In genomic region chr1:43834280-43835140, GRCh38 we compare ENCODE assay signal across 8 cellular contexts.
DNase-seq lines count a peak whose midpoint lies in the region; ATAC-seq, FAIRE-seq and TF ChIP-seq lines count a peak whose summit lies in the region.

No MANE protein-coding gene starts in this region.

- H3K9me1 ChIP-seq in endothelial cell of umbilical vein (replicated peaks; ENCODE audit: control insufficient read depth, extremely low read depth, insufficient read depth, low read length) = no peaks in the 10 kb centered on the region

- H3K79me2 ChIP-seq in endothelial cell of umbilical vein (ENCODE audit: control insufficient read depth, insufficient read depth, low read length) = no peaks in the 10 kb centered on the region

- no peak overlapping the region for H2AFZ ChIP-seq in endothelial cell of umbilical vein (ENCODE audit: low read depth, low read length)

- TF ChIP-seq POLR2A in endothelial cell of umbilical vein (IDR thresholded peaks at IDR 0.05; ENCODE audit: low read depth, low read length) = no peak
- TF ChIP-seq POLR2A in sigmoid colon (IDR thresholded peaks at IDR 0.05) = no peak

- H3K27me3 ChIP-seq in endothelial cell of umbilical vein (ENCODE audit: control insufficient read depth in 2 of 2, insufficient read depth in 2 of 2, low read length in 2 of 2) = no peaks in the 10 kb centered on the region
- no peaks in the 10 kb centered on the region for H3K27me3 ChIP-seq in sigmoid colon

- no peak for TF ChIP-seq CTCF in endothelial cell of umbilical vein (IDR thresholded peaks at IDR 0.05; ENCODE audit: extremely low read depth in 1 of 2, insufficient read depth in 1 of 2, low read depth in 1 of 2, low read length in 2 of 2)
- no peak for TF ChIP-seq CTCF in sigmoid colon (IDR thresholded peaks at IDR 0.05)
- TF ChIP-seq CTCF in GM10248 (IDR thresholded peaks at IDR 0.05; ENCODE audit: control extremely low read depth, extremely low read depth, low read depth, missing control alignments) = no peak

- no peak for ATAC-seq in HG03196 (IDR thresholded peaks at IDR 0.05; ENCODE audit: unreplicated experiment)

- H3K4me1 ChIP-seq in endothelial cell of umbilical vein (ENCODE audit: control insufficient read depth, extremely low read depth, insufficient read depth, low read length) (peaks cover 11% of the 10 kb centered on the region), sigmoid colon (peaks cover 0 to 32% (median 25%) of the 10 kb centered on the region in 4 donors)

- dilution Hi-C loops in endothelial cell of umbilical vein (cut with MboI; ENCODE audit: extremely low pct_ligation_motif_present, low sequenced_read_pairs) = no loop called here

- no TSS peak for BruUV-seq in endothelial cell of umbilical vein (replicated peaks; lab: Mats Ljungman, UMichigan)

- H3K36me3 ChIP-seq in endothelial cell of umbilical vein (ENCODE audit: control insufficient read depth in 2 of 2, extremely low read depth in 1 of 2, insufficient read depth in 2 of 2, low read length in 2 of 2) (peaks cover 2 to 5% of the 10 kb centered on the region in 2 experiments), sigmoid colon (peaks cover 0 to 8% (median 0%) of the 10 kb centered on the region in 4 donors)

- no peaks in the 10 kb centered on the region for H4K20me1 ChIP-seq in endothelial cell of umbilical vein (replicated peaks; ENCODE audit: control insufficient read depth, extremely low read depth, insufficient read depth, low read length)

- CTCF ChIA-PET in endothelial cell of umbilical vein (lab: Charles Lee) (no interaction called here), GM10248 (lab: Yijun Ruan, JAX) (no interaction called here)

- H3K27ac ChIP-seq in endothelial cell of umbilical vein (ENCODE audit: insufficient read depth, low read depth, low read length) = no peak overlapping the region
- H3K27ac ChIP-seq in sigmoid colon = peak overlapping the region; percentile 41 to 62 (median 52)

- H3K4me2 ChIP-seq in endothelial cell of umbilical vein (ENCODE audit: insufficient read depth, low read length) = no peak overlapping the region

- no peak for TF ChIP-seq EP300 in sigmoid colon (IDR thresholded peaks at IDR 0.05)

- no peak for DNase-seq in GM19239 (ENCODE audit: insufficient read length, low spot score)
- peak; percentile 77 for DNase-seq in RPMI8226
- peak; percentile 13 for DNase-seq in endothelial cell of umbilical vein (ENCODE audit: low read depth, low spot score)
- DNase-seq in sigmoid colon = no peak
- no peak for DNase-seq in NCI-H510A treated with DMSO at 0.1 percent for 48 hours (lab: John Stamatoyannopoulos, UW)
- DNase-seq in GM10248 (ENCODE audit: extremely low spot score) = no peak
- DNase-seq in NK-92 (lab: John Stamatoyannopoulos, UW; ENCODE audit: unreplicated experiment) = no peak

- 62 to 85% methylated on average over 15 of the region's 15 CpGs for WGBS in sigmoid colon, 2 donors

- POLR2A ChIA-PET in endothelial cell of umbilical vein (lab: Charles Lee) = no interaction called here
- POLR2A ChIA-PET in GM10248 (lab: Yijun Ruan, JAX) = no interaction called here

- H3K9me3 ChIP-seq in endothelial cell of umbilical vein (replicated peaks; ENCODE audit: control insufficient read depth, insufficient read depth, low read length) (no peaks in the 10 kb centered on the region), sigmoid colon (no peaks in the 10 kb centered on the region)

- FAIRE-seq in GM19239 (lab: Jason Lieb, UNC) (peak; percentile 74), endothelial cell of umbilical vein (lab: Jason Lieb, UNC) (no peak)

- no peak overlapping the region for H3K9ac ChIP-seq in endothelial cell of umbilical vein (replicated peaks; ENCODE audit: extremely low read depth, insufficient read depth, low read length)

- H3K4me3 ChIP-seq in endothelial cell of umbilical vein (replicated peaks in 1 of 3; ENCODE audit: insufficient read depth in 1 of 3, low read depth in 1 of 3, low read length in 3 of 3) = no peak overlapping the region
- H3K4me3 ChIP-seq in sigmoid colon = no peak overlapping the region

- intact Hi-C loops in endothelial cell of umbilical vein (cut with micrococcal nuclease) = loop anchor here (1.0 kb wide), 1 partner anchor 12 kb away; no protein-coding TSS in a partner anchor
- intact Hi-C loops in sigmoid colon (cut with DNase I) = no loop called here

TF ChIP-seq in endothelial cell of umbilical vein, 7 proteins besides CTCF, POLR2A, EP300 and RAD21:
- TF ChIP-seq JUN (IDR thresholded peaks at IDR 0.05; ENCODE audit: borderline replicate concordance, insufficient read depth, insufficient read length, low read depth) (no peak), EZH2 (IDR thresholded peaks at IDR 0.05; ENCODE audit: borderline replicate concordance, low read depth, low read length, severe bottlenecking) (no peak), POLR2AphosphoS5 (IDR thresholded peaks at IDR 0.05; ENCODE audit: insufficient read depth, low read depth, low read length) (no peak), GATA2 (IDR thresholded peaks at IDR 0.05; ENCODE audit: insufficient read depth, insufficient read length, low read depth, low read length) (no peak), FOS (IDR thresholded peaks at IDR 0.05; ENCODE audit: borderline replicate concordance, insufficient read depth, low read length) (no peak), MAX (IDR thresholded peaks at IDR 0.05; ENCODE audit: insufficient read depth, insufficient read length) (no peak), MYC (IDR thresholded peaks at IDR 0.05; ENCODE audit: low read depth, low read length) (no peak)

Comparison
In these comparisons a context has a peak if more than half of its experiments do, and no peak if none do; other contexts are left out.
1. DNase-seq: peak in RPMI8226 (single experiment) and endothelial cell of umbilical vein (single experiment); none in GM19239 (single experiment), sigmoid colon (single experiment), NCI-H510A treated with DMSO at 0.1 percent for 48 hours (single experiment), GM10248 (single experiment) and NK-92 (single experiment).